8 cellular contexts compared by ENCODE assay signal in genomic region chr7:35072950-35073827, GRCh38. TPM values are rescaled to one million over a fixed set of nuclear protein-coding genes. Genes with fewer than 3 reads are reported as not detected.
DNase-seq lines count a peak whose midpoint lies in the region; ATAC-seq and TF ChIP-seq lines count a peak whose summit lies in the region.
"Not testable (repeated sequence)": the region's sequence is repeated elsewhere in the genome, so short reads cannot be mapped to it uniquely, and the experiment has no call there.

No MANE protein-coding gene starts in this region.

- in situ Hi-C loops in mammary epithelial cell (cut with MboI; ENCODE audit: low sequenced_read_pairs in 2 of 2): loop anchor here in 1 of 2 donors (25.0 kb wide), 1 partner anchor 464 kb away; no protein-coding TSS in a partner anchor

- not testable (repeated sequence) for H3K36me3 ChIP-seq in mammary epithelial cell (ENCODE audit: insufficient read depth, low read length); left ventricle myocardium inferior; parathyroid adenoma (ENCODE audit: control insufficient read depth, insufficient read depth, low read length)

- not testable (repeated sequence) for H3K27me3 ChIP-seq in mammary epithelial cell (ENCODE audit: insufficient read depth, low read length); left ventricle myocardium inferior (ENCODE audit: low read depth); parathyroid adenoma (ENCODE audit: control insufficient read depth, insufficient read depth, low read length)

- not testable (repeated sequence) for H3K9me3 ChIP-seq in mammary epithelial cell (replicated peaks; ENCODE audit: insufficient read depth, low read length); left ventricle myocardium inferior (replicated peaks); parathyroid adenoma (ENCODE audit: control insufficient read depth, low read length)

- H2AFZ ChIP-seq in mammary epithelial cell (ENCODE audit: low read depth, low read length); parathyroid adenoma: not testable (repeated sequence)

- not testable (repeated sequence) for H3K4me1 ChIP-seq in mammary epithelial cell (ENCODE audit: insufficient read depth, low read length); left ventricle myocardium inferior; parathyroid adenoma

- CTCF ChIA-PET in mammary epithelial cell (lab: Charles Lee; ENCODE audit: low non-redundant PET): not testable (repeated sequence)

- DNase-seq in CD1c-positive myeloid dendritic cell (ENCODE audit: extremely low spot score) (peak; percentile 37), HT1080 (ENCODE audit: low read depth) (peak; percentile 60), NCI-H2171 treated with DMSO at 0.1 percent for 48 hours (lab: John Stamatoyannopoulos, UW) (peak; percentile 61), SKM-1 (lab: John Stamatoyannopoulos, UW; ENCODE audit: unreplicated experiment) (peak; percentile 31), mammary epithelial cell (peak; percentile 14), left ventricle myocardium inferior (peak; percentile 26)

- TF ChIP-seq CTCF in mammary epithelial cell (conservative IDR thresholded peaks at IDR 0.05 in 1 of 2, IDR thresholded peaks at IDR 0.05 in 1 of 2; ENCODE audit: extremely low read depth in 1 of 2, insufficient read depth in 1 of 2, low read depth in 1 of 2, low read length in 2 of 2): peak in 1 of 2 donors; percentile 21
- TF ChIP-seq CTCF in left ventricle myocardium inferior (IDR thresholded peaks at IDR 0.05; ENCODE audit: borderline replicate concordance): peak; percentile 47
- peak; percentile 19 for TF ChIP-seq CTCF in parathyroid adenoma (IDR thresholded peaks at IDR 0.05)

- not testable (repeated sequence) for H4K20me1 ChIP-seq in mammary epithelial cell (ENCODE audit: insufficient read depth, low read length)

- WGBS in mammary epithelial cell (ENCODE audit: low coverage, missing lambda C conversion rate): 23% methylated on average over 14 of the region's 14 CpGs

- dilution Hi-C loops in mammary epithelial cell (cut with HindIII; ENCODE audit: low sequenced_read_pairs): not testable (repeated sequence)

- H3K27ac ChIP-seq in mammary epithelial cell (ENCODE audit: insufficient read depth, low read depth, low read length); left ventricle myocardium inferior (replicated peaks); parathyroid adenoma: not testable (repeated sequence)

- not testable (repeated sequence) for H3K4me3 ChIP-seq in mammary epithelial cell (replicated peaks in 1 of 3; ENCODE audit: insufficient read depth in 1 of 3, low read depth in 2 of 3, low read length in 3 of 3); left ventricle myocardium inferior; parathyroid adenoma (ENCODE audit: low read depth, low read length)

- not testable (repeated sequence) for BruUV-seq in mammary epithelial cell (replicated peaks; lab: Mats Ljungman, UMichigan)

- intact Hi-C loops in mammary epithelial cell (cut with micrococcal nuclease): loop anchor here (5.0 to 10.0 kb wide), 2 partner anchors 449 to 552 kb away; no protein-coding TSS in a partner anchor
- intact Hi-C loops in left ventricle myocardium inferior (cut with micrococcal nuclease): not testable (repeated sequence)

- H3K9ac ChIP-seq in mammary epithelial cell (ENCODE audit: insufficient read depth, low read length); parathyroid adenoma: not testable (repeated sequence)

- ATAC-seq in GM19035 (IDR thresholded peaks at IDR 0.05; ENCODE audit: unreplicated experiment): peak; percentile 53

- H3K79me2 ChIP-seq in mammary epithelial cell (ENCODE audit: insufficient read depth, low read length); parathyroid adenoma: not testable (repeated sequence)

- H3K4me2 ChIP-seq in mammary epithelial cell (ENCODE audit: insufficient read depth, low read depth, low read length); parathyroid adenoma (ENCODE audit: low read length): not testable (repeated sequence)

RNA-seq across cellular contexts. Expression of gene DPY19L1, which starts 35.9 kb away (rescaled TPM):
- 47.8 and 58.3 TPM in 2 replicates for total RNA-seq in HT1080 (2014; rRNA removed; shearing (Covaris generic))
- 63.4 and 85.0 TPM in 2 replicates for polyA plus RNA-seq in HT1080 (2015; cell fraction: cytosol; rRNA removed)
- 67.7 and 80.4 TPM in 2 replicates for polyA plus RNA-seq in HT1080 (2015; cell fraction: nucleus; rRNA removed)
- total RNA-seq in mammary epithelial cell (10 to 100 TPM; 12.0 to 15.5 TPM), left ventricle myocardium inferior (28.5 TPM)
- 12.0 TPM for polyA plus RNA-seq in mammary epithelial cell
- 17.1 TPM for polyA minus RNA-seq in mammary epithelial cell
